9 cellular contexts compared by ENCODE assay signal in the genomic region with DNA sequence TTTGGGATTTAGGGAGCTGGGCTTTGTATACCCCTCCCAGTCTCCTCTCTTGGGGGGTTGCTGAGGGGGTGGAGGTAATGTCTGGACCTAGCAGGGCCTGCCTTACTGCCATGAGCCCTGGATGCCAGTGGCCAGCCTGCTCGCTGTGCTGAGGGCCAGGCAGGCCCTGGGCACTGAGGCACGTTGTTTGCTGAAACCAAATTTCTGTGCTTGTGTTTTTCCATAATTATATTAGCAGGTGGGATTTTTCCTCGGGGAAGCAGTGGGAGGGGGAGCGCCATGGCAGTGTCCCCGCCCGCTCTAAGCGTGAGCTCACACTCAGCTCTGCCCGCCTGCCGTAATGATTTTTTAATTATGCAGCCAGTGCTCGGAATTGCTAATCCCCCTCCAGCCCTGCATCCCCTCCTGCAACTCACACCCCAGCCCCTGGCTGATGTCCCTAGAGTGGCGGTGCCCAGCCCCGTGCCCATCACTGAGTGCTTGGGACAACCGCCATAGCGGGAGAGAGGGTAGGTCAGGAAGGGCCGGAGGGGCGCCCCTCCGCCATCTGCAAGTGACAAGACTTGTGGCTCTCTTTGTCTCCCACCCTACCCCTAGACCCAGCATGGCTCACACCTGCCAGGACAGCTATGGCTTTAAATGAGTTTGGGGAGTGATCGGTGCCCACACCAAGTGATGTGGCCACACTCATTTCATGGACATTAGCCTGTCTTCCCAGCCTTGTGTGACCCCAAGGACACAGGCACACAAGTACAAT. TPM values are rescaled to one million over a fixed set of nuclear protein-coding genes. Genes with fewer than 3 reads are reported as not detected.
DNase-seq lines count a peak whose midpoint lies in the region; ATAC-seq and TF ChIP-seq lines count a peak whose summit lies in the region.
"Had no signal": no experiment of that assay in that cellular context is flagged by ENCODE, and none has a peak within 500 bp of the region (broad histone marks: within the 10 kb centered on the region; RNA-seq: fewer than 3 reads in every experiment).

No MANE protein-coding gene starts in this region.

- H3K4me3 Mint-ChIP-seq in activated naive CD4-positive, alpha-beta T cell treated with anti-CD3 and anti-CD28 coated beads, Interleukin-2, amount 10 ng/mL, durations not matched to agents 7 days and 5 days = peak overlapping the region; percentile 67
- peak overlapping the region; percentile 77 for H3K4me3 Mint-ChIP-seq in memory B cell

- peaks cover 54% of the 10 kb centered on the region for H3K27me3 Mint-ChIP-seq in activated naive CD4-positive, alpha-beta T cell treated with anti-CD3 and anti-CD28 coated beads, Interleukin-2, amount 10 ng/mL, durations not matched to agents 7 days and 5 days
- no peaks in the 10 kb centered on the region for H3K27me3 Mint-ChIP-seq in memory B cell

- H3K4me3 ChIP-seq in adrenal gland = peak overlapping the region in 1 of 4 donors; percentile 66
- no peak overlapping the region for H3K4me3 ChIP-seq in urinary bladder (ENCODE audit: low read depth, low read length)

- no peak for DNase-seq in activated naive CD4-positive, alpha-beta T cell treated with anti-CD3 and anti-CD28 coated beads, Interleukin-2, amount 10 ng/mL, durations not matched to agents 7 days and 5 days
- no peak for DNase-seq in activated naive CD4-positive, alpha-beta T cell (lab: John Stamatoyannopoulos, UW)
- DNase-seq in adrenal gland = peak in 1 of 7 donors; percentile 22
- DNase-seq in memory B cell (ENCODE audit: low spot score in 2 of 2) = no peak
- DNase-seq in DMS53 treated with DMSO at 0.1 percent for 48 hours (lab: John Stamatoyannopoulos, UW; ENCODE audit: unreplicated experiment) = no peak
- no peak for DNase-seq in activated gamma-delta T cell (lab: John Stamatoyannopoulos, UW)
- DNase-seq in AG08395 (ENCODE audit: low spot score) = no peak
- DNase-seq: NCI-H1048 had no signal

- no peaks in the 10 kb centered on the region for H3K36me3 ChIP-seq in adrenal gland (replicated peaks in 1 of 2)
- H3K36me3 ChIP-seq in urinary bladder (ENCODE audit: insufficient read depth) = no peaks in the 10 kb centered on the region

- no peaks in the 10 kb centered on the region for H3K9me3 ChIP-seq in adrenal gland (replicated peaks in 1 of 3)

- CTCF ChIA-PET in activated naive CD4-positive, alpha-beta T cell treated with anti-CD3 and anti-CD28 coated beads, Interleukin-2, amount 10 ng/mL, durations not matched to agents 7 days and 5 days (lab: Charles Lee) = interaction anchor here (1.5 to 4.1 kb wide), 2 partner anchors 34 to 97 kb away, joined by 3 to 31 read pairs; no protein-coding TSS in a partner anchor

- H3K27ac ChIP-seq in adrenal gland (peak overlapping the region; percentile 70 to 97 (median 83)), urinary bladder (ENCODE audit: low read depth) (peak overlapping the region; percentile 83)

- intact Hi-C loops in adrenal gland (cut with DNase I) = no loop called here

- ATAC-seq in memory B cell (ENCODE audit: low read depth) = no peak

- H3K27me3 ChIP-seq in adrenal gland = no peaks in the 10 kb centered on the region

- WGBS in adrenal gland, 4 donors = 81 to 88% (median 82%) methylated on average over 18 of the region's 18 CpGs
- WGBS in urinary bladder = 86% methylated on average over 18 of the region's 18 CpGs

- no peaks in the 10 kb centered on the region for H3K9me3 Mint-ChIP-seq in activated naive CD4-positive, alpha-beta T cell treated with anti-CD3 and anti-CD28 coated beads, Interleukin-2, amount 10 ng/mL, durations not matched to agents 7 days and 5 days
- no peaks in the 10 kb centered on the region for H3K9me3 Mint-ChIP-seq in memory B cell

- TF ChIP-seq POLR2A in adrenal gland (IDR thresholded peaks at IDR 0.05) = no peak

- H3K36me3 Mint-ChIP-seq in activated naive CD4-positive, alpha-beta T cell treated with anti-CD3 and anti-CD28 coated beads, Interleukin-2, amount 10 ng/mL, durations not matched to agents 7 days and 5 days = no peaks in the 10 kb centered on the region
- no peaks in the 10 kb centered on the region for H3K36me3 Mint-ChIP-seq in memory B cell

- peaks cover 40% of the 10 kb centered on the region for H3K4me1 Mint-ChIP-seq in activated naive CD4-positive, alpha-beta T cell treated with anti-CD3 and anti-CD28 coated beads, Interleukin-2, amount 10 ng/mL, durations not matched to agents 7 days and 5 days
- H3K4me1 Mint-ChIP-seq in memory B cell = peaks cover 68% of the 10 kb centered on the region

- peak overlapping the region; percentile 49 for H3K27ac Mint-ChIP-seq in activated naive CD4-positive, alpha-beta T cell treated with anti-CD3 and anti-CD28 coated beads, Interleukin-2, amount 10 ng/mL, durations not matched to agents 7 days and 5 days
- H3K27ac Mint-ChIP-seq in memory B cell = peak overlapping the region; percentile 92

- H3K4me1 ChIP-seq in adrenal gland (replicated peaks in 1 of 2) (peaks cover 60 to 79% of the 10 kb centered on the region in 2 donors), urinary bladder (ENCODE audit: insufficient read depth) (no peaks in the 10 kb centered on the region)

- TF ChIP-seq CTCF in adrenal gland (IDR thresholded peaks at IDR 0.05) = no peak

RNA-seq across cellular contexts. Expression of a gene that starts 21.0 kb away (rescaled TPM):
- total RNA-seq in adrenal gland (10 to 100 TPM; 33.5 to 79.3 (median 42.4) TPM), urinary bladder (28.0 TPM)
- polyA plus RNA-seq in adrenal gland (10 to 100 TPM; 17.7 to 29.8 (median 27.8) TPM), urinary bladder (28.2 TPM)
